Comparison of ENCODE assay signal across 27 cellular contexts in genomic region chr3:17339233-17339632, GRCh38.
DNase-seq lines count a peak whose midpoint lies in the region; ATAC-seq, FAIRE-seq and TF ChIP-seq lines count a peak whose summit lies in the region.
"Had no signal": no experiment of that assay in that cellular context is flagged by ENCODE, and none has a peak within 500 bp of the region (broad histone marks: within the 10 kb centered on the region; RNA-seq: fewer than 3 reads in every experiment).

No MANE protein-coding gene starts in this region.

- TF ChIP-seq CTCF in osteoblast (IDR thresholded peaks at IDR 0.05; ENCODE audit: extremely low read depth, low read depth, low read length) (no peak), A673 (conservative IDR thresholded peaks at IDR 0.05; ENCODE audit: low read depth, low read length) (no peak)

- H3K27me3 ChIP-seq in osteoblast (ENCODE audit: insufficient read depth, low read length) (no peaks in the 10 kb centered on the region), A673 (replicated peaks; ENCODE audit: insufficient read depth, low read depth, low read length, poor library complexity) (no peaks in the 10 kb centered on the region)
- H3K27me3 ChIP-seq: colonic mucosa, MG63, Peyer's patch had no signal

- POLR2A ChIA-PET in A673 (lab: Charles Lee; ENCODE audit: low non-redundant PET), result no interaction called here

- H3K79me2 ChIP-seq in osteoblast (ENCODE audit: insufficient read depth, low read length), result no peaks in the 10 kb centered on the region

- no peaks in the 10 kb centered on the region for H4K20me1 ChIP-seq in osteoblast (ENCODE audit: insufficient read depth, low read length)

- H3K4me3 ChIP-seq in osteoblast (ENCODE audit: insufficient read depth, low read length) (no peak overlapping the region), A673 (ENCODE audit: low read depth, low read length, poor library complexity, severe bottlenecking) (no peak overlapping the region)
- H3K4me3 ChIP-seq: colonic mucosa, MG63, Peyer's patch had no signal

- H3K27ac ChIP-seq in osteoblast (ENCODE audit: low read depth, low read length) (no peak overlapping the region), A673 (ENCODE audit: low read depth, low read length, poor library complexity, severe bottlenecking) (no peak overlapping the region)
- H3K27ac ChIP-seq: C4-2B, colonic mucosa, epithelial cell of prostate, Peyer's patch had no signal

- ATAC-seq in activated CD4-positive, CD25-positive, alpha-beta regulatory T cell treated with anti-CD3 and anti-CD28 coated beads, Interleukin-2, amount 50 U/mL, for 24 hours, result no peak
- ATAC-seq: naive thymus-derived CD8-positive, alpha-beta T cell; stimulated activated memory B cell treated with anti-CD40 and anti-IgM and Interleukin-4, amounts not matched to agents 10 μg/mL and 1 μg/mL and 100 μg/mL, for 72 hours; WTC11 had no signal

- peak; percentile 9 for FAIRE-seq in GM12891 (lab: Jason Lieb, UNC)

- H3K4me1 ChIP-seq in osteoblast (ENCODE audit: insufficient read depth, low read length) (no peaks in the 10 kb centered on the region), A673 (ENCODE audit: insufficient read depth, low read length, poor library complexity, severe bottlenecking) (no peaks in the 10 kb centered on the region)
- H3K4me1 ChIP-seq: colonic mucosa, Peyer's patch had no signal

- no TSS peak for BruUV-seq in A673 (replicated peaks; lab: Mats Ljungman, UMichigan)

- intact Hi-C loops in A673 (cut with micrococcal nuclease; ENCODE audit: unreplicated experiment), result no loop called here

- no peak for TF ChIP-seq POLR2A in GM12891 (IDR thresholded peaks at IDR 0.05; ENCODE audit: low read depth, low read length)

- DNase-seq in GM12891 (ENCODE audit: insufficient read length, low spot score), result no peak
- DNase-seq in NCI-H69 (lab: John Stamatoyannopoulos, UW), result peak; percentile 70
- peak; percentile 73 for DNase-seq in cerebellar cortex (ENCODE audit: low spot score)
- DNase-seq in osteoblast (ENCODE audit: insufficient read length, low spot score, missing footprints), result peak; percentile 18
- no peak for DNase-seq in stimulated activated CD4-positive, alpha-beta T cell treated with anti-CD3 and anti-CD28 coated beads, Interleukin-12 subunit alpha, Interleukin-12 subunit beta, amount 100 ng/mL, for 4 hours
- DNase-seq in A673 (ENCODE audit: low spot score), result no peak
- DNase-seq: activated CD4-positive, alpha-beta T cell treated with anti-CD3 and anti-CD28 coated beads, Interleukin-2, amount 10 ng/mL, durations not matched to agents 7 days and 5 days; activated effector memory CD4-positive, alpha-beta T cell treated with anti-CD3 and anti-CD28 coated beads, Interleukin-2, amount 50 U/mL, for 16 hours; anterior cingulate cortex; colonic mucosa; COR-L47; effector CD8-positive, alpha-beta T cell; GDM1; KBM-7; MG63; naive thymus-derived CD8-positive, alpha-beta T cell; NCI-H2029; NCI-H524 treated with DMSO at 0.1 percent for 48 hours; Peyer's patch; SIG-M5; SW 1271; T-helper 9 cell had no signal

- H3K36me3 ChIP-seq in osteoblast (ENCODE audit: insufficient read depth, low read length) (no peaks in the 10 kb centered on the region), A673 (ENCODE audit: insufficient read depth, low read length, poor library complexity, severe bottlenecking) (no peaks in the 10 kb centered on the region)
- H3K36me3 ChIP-seq: colonic mucosa, MG63, Peyer's patch had no signal

- no peaks in the 10 kb centered on the region for H3K9me3 ChIP-seq in osteoblast (ENCODE audit: low read depth, low read length)
- H3K9me3 ChIP-seq in A673 (ENCODE audit: low read depth, low read length, poor library complexity, severe bottlenecking), result no peaks in the 10 kb centered on the region
- H3K9me3 ChIP-seq: colonic mucosa, MG63, Peyer's patch had no signal

- H2AFZ ChIP-seq in osteoblast (ENCODE audit: low read length), result no peak overlapping the region

- no peak overlapping the region for H3K4me2 ChIP-seq in osteoblast (ENCODE audit: insufficient read depth, low read length)

- CTCF ChIA-PET in A673 (lab: Charles Lee), result no interaction called here

TF ChIP-seq in GM12891, 5 proteins besides CTCF, POLR2A, EP300 and RAD21:
- no peak for TF ChIP-seq TAF1 (IDR thresholded peaks at IDR 0.05; ENCODE audit: low read depth, low read length)
- TF ChIP-seq SPI1 (IDR thresholded peaks at IDR 0.05; ENCODE audit: low read depth, low read length), result no peak
- TF ChIP-seq POLR2AphosphoS5 (IDR thresholded peaks at IDR 0.05; ENCODE audit: low read depth, low read length), result no peak
- no peak for TF ChIP-seq POU2F2 (IDR thresholded peaks at IDR 0.05; ENCODE audit: low read depth, low read length)
- no peak for TF ChIP-seq PAX5 (IDR thresholded peaks at IDR 0.05; ENCODE audit: insufficient read depth, low read length, severe bottlenecking)

Comparison
In these comparisons a context has a peak if more than half of its experiments do, and no peak if none do; other contexts are left out.
1. DNase-seq: peak in NCI-H69 (single experiment), cerebellar cortex (single experiment) and osteoblast (single experiment); none in GM12891 (single experiment), stimulated activated CD4-positive, alpha-beta T cell treated with anti-CD3 and anti-CD28 coated beads, Interleukin-12 subunit alpha, Interleukin-12 subunit beta, amount 100 ng/mL, for 4 hours (single experiment) and A673 (single experiment).